2 cellular contexts compared by ENCODE assay signal in the genomic region with DNA sequence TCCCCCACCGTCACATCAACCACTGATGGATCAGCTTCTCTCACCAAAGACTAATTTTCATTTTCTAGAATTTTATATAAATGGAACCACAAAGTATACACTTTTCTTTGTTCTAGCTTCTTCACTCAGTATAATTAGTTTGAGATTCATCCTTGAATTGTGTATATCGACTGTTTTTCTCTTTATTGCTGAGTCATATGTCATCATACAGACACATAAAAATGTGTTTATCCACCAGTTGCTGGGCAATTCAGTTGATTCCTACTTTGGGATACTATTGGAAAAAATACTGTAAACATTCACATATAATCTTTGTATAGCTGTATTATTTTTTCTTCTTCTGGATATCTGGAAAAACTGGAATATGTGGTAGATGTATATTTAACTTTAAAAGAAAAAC.
A peak's percentile ranks its signal among the peaks of the same experiment; 100 is the strongest.
TF ChIP-seq lines count a peak whose summit lies in the region.

No MANE protein-coding gene starts in this region.

TF ChIP-seq in IMR-90, 13 proteins besides CTCF, POLR2A, EP300 and RAD21:
- TF ChIP-seq MAZ (IDR thresholded peaks at IDR 0.05; ENCODE audit: borderline replicate concordance, low read depth, low read length) (no peak), CHD1 (IDR thresholded peaks at IDR 0.05; ENCODE audit: low read depth, low read length) (no peak), RFX5 (IDR thresholded peaks at IDR 0.05; ENCODE audit: low read depth, low read length) (no peak), FOS (IDR thresholded peaks at IDR 0.05; ENCODE audit: low read depth, low read length) (no peak), RCOR1 (IDR thresholded peaks at IDR 0.05; ENCODE audit: insufficient replicate concordance, low read length) (no peak), MXI1 (IDR thresholded peaks at IDR 0.05; ENCODE audit: borderline replicate concordance, low read depth, low read length) (no peak), BHLHE40 (IDR thresholded peaks at IDR 0.05; ENCODE audit: low read depth, low read length) (no peak), NFE2L2 (IDR thresholded peaks at IDR 0.05; ENCODE audit: low read depth, low read length) (peak; percentile 85), CEBPB (IDR thresholded peaks at IDR 0.05; ENCODE audit: low read depth, low read length) (no peak), MAFK (IDR thresholded peaks at IDR 0.05; ENCODE audit: low read depth, low read length) (peak; percentile 39; the same call in 1 of the 2 replicates), SMC3 (IDR thresholded peaks at IDR 0.05; ENCODE audit: low read depth, low read length) (no peak)
- TF ChIP-seq, protein P1, sequence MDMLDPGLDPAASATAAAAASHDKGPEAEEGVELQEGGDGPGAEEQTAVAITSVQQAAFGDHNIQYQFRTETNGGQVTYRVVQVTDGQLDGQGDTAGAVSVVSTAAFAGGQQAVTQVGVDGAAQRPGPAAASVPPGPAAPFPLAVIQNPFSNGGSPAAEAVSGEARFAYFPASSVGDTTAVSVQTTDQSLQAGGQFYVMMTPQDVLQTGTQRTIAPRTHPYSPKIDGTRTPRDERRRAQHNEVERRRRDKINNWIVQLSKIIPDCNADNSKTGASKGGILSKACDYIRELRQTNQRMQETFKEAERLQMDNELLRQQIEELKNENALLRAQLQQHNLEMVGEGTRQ (IDR thresholded peaks at IDR 0.05; ENCODE audit: low read depth, low read length): no peak
- TF ChIP-seq, protein P2, sequence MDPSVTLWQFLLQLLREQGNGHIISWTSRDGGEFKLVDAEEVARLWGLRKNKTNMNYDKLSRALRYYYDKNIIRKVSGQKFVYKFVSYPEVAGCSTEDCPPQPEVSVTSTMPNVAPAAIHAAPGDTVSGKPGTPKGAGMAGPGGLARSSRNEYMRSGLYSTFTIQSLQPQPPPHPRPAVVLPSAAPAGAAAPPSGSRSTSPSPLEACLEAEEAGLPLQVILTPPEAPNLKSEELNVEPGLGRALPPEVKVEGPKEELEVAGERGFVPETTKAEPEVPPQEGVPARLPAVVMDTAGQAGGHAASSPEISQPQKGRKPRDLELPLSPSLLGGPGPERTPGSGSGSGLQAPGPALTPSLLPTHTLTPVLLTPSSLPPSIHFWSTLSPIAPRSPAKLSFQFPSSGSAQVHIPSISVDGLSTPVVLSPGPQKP (IDR thresholded peaks at IDR 0.05; ENCODE audit: borderline replicate concordance, low read depth, low read length): no peak

TF ChIP-seq in K562, 482 proteins besides CTCF, POLR2A, EP300 and RAD21:
- no peak for TF ChIP-seq MBD2 (IDR thresholded peaks at IDR 0.05; ENCODE audit: borderline replicate concordance, low read depth)
- TF ChIP-seq C11orf30 (IDR thresholded peaks at IDR 0.05; ENCODE audit: low read depth): peak; percentile 38
- TF ChIP-seq, protein P3, sequence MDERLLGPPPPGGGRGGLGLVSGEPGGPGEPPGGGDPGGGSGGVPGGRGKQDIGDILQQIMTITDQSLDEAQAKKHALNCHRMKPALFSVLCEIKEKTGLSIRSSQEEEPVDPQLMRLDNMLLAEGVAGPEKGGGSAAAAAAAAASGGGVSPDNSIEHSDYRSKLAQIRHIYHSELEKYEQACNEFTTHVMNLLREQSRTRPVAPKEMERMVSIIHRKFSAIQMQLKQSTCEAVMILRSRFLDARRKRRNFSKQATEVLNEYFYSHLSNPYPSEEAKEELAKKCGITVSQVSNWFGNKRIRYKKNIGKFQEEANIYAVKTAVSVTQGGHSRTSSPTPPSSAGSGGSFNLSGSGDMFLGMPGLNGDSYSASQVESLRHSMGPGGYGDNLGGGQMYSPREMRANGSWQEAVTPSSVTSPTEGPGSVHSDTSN (CRISPR knock-in tag; IDR thresholded peaks at IDR 0.05; ENCODE audit: low read depth): no peak
- TF ChIP-seq, protein P3 (tag; conservative IDR thresholded peaks at IDR 0.05; ENCODE audit: low read depth): no peak
- TF ChIP-seq, protein P2 (CRISPR knock-in tag; IDR thresholded peaks at IDR 0.05): no peak
- no peak for TF ChIP-seq U2AF2 (optimal IDR thresholded peaks at IDR 0.05; ENCODE audit: low read depth, low read length)
- TF ChIP-seq, protein P4, sequence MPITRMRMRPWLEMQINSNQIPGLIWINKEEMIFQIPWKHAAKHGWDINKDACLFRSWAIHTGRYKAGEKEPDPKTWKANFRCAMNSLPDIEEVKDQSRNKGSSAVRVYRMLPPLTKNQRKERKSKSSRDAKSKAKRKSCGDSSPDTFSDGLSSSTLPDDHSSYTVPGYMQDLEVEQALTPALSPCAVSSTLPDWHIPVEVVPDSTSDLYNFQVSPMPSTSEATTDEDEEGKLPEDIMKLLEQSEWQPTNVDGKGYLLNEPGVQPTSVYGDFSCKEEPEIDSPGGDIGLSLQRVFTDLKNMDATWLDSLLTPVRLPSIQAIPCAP (CRISPR knock-in tag; IDR thresholded peaks at IDR 0.05; ENCODE audit: borderline replicate concordance): no peak
- TF ChIP-seq PPARD (CRISPR knock-in tag; IDR thresholded peaks at IDR 0.05): no peak
- TF ChIP-seq KDM4B (IDR thresholded peaks at IDR 0.05; ENCODE audit: borderline replicate concordance in 2 of 2, low read depth in 1 of 2): no peak
- no peak for TF ChIP-seq TAL1 (IDR thresholded peaks at IDR 0.05)
- no peak for TF ChIP-seq ZNF699 (CRISPR knock-in tag; IDR thresholded peaks at IDR 0.05; ENCODE audit: insufficient replicate concordance)
- TF ChIP-seq NUFIP1 (IDR thresholded peaks at IDR 0.05; ENCODE audit: partially characterized antibody): no peak
- no peak for TF ChIP-seq NONO (IDR thresholded peaks at IDR 0.05; ENCODE audit: low read depth in 2 of 2, low read length in 1 of 2)
- TF ChIP-seq ZNF316 (IDR thresholded peaks at IDR 0.05): peak; percentile 70
- TF ChIP-seq DACH1 (IDR thresholded peaks at IDR 0.05; ENCODE audit: partially characterized antibody): no peak
- TF ChIP-seq ZNF23 (CRISPR knock-in tag; IDR thresholded peaks at IDR 0.05): no peak
- TF ChIP-seq BACH1 (tag; IDR thresholded peaks at IDR 0.05): 0 out of 2 replicates have a peak, but pooled peaks have one; percentile 70
- TF ChIP-seq PHF21A (IDR thresholded peaks at IDR 0.05; ENCODE audit: borderline replicate concordance, low read depth): no peak
- TF ChIP-seq MAFG (tag; conservative IDR thresholded peaks at IDR 0.05): peak; percentile 84
- TF ChIP-seq EGR1 (conservative IDR thresholded peaks at IDR 0.05): no peak
- TF ChIP-seq ZNF24 (IDR thresholded peaks at IDR 0.05): no peak
- TF ChIP-seq MAFF (IDR thresholded peaks at IDR 0.05; ENCODE audit: low read length): peak; percentile 60; the same call in 1 of the 2 replicates
- no peak for TF ChIP-seq ZNF184 (CRISPR knock-in tag; IDR thresholded peaks at IDR 0.05)
- TF ChIP-seq MAFK (IDR thresholded peaks at IDR 0.05; ENCODE audit: low read length): peak; percentile 33; the same call in 1 of the 2 replicates
- peak; percentile 58; the same call in 1 of the 2 replicates for TF ChIP-seq FOXJ2 (tag; IDR thresholded peaks at IDR 0.05)
- no peak for TF ChIP-seq HDAC8 (tag; IDR thresholded peaks at IDR 0.05)
- TF ChIP-seq, protein P5, sequence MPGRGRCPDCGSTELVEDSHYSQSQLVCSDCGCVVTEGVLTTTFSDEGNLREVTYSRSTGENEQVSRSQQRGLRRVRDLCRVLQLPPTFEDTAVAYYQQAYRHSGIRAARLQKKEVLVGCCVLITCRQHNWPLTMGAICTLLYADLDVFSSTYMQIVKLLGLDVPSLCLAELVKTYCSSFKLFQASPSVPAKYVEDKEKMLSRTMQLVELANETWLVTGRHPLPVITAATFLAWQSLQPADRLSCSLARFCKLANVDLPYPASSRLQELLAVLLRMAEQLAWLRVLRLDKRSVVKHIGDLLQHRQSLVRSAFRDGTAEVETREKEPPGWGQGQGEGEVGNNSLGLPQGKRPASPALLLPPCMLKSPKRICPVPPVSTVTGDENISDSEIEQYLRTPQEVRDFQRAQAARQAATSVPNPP (IDR thresholded peaks at IDR 0.05; ENCODE audit: borderline replicate concordance, insufficient read depth, insufficient read length): no peak
- TF ChIP-seq CHCHD3 (CRISPR knock-in tag; IDR thresholded peaks at IDR 0.05): no peak
- peak; percentile 71; the same call in 1 of the 2 replicates for TF ChIP-seq NFE2L1 (tag; IDR thresholded peaks at IDR 0.05; ENCODE audit: borderline replicate concordance, low read depth)
- TF ChIP-seq PRPF4 (IDR thresholded peaks at IDR 0.05; ENCODE audit: insufficient read depth, low read depth, low read length, poor library complexity, severe bottlenecking): no peak
- peak; percentile 79 for TF ChIP-seq NFE2 (IDR thresholded peaks at IDR 0.05; ENCODE audit: low read depth)
- no peak for TF ChIP-seq FOXK2 (conservative IDR thresholded peaks at IDR 0.05 in 1 of 2, IDR thresholded peaks at IDR 0.05 in 1 of 2; ENCODE audit: low read depth in 2 of 2)
- no peak for TF ChIP-seq NCOA2 (IDR thresholded peaks at IDR 0.05; ENCODE audit: partially characterized antibody in 2 of 2)
